Comparison of ENCODE assay signal across 25 cellular contexts in the genomic region with DNA sequence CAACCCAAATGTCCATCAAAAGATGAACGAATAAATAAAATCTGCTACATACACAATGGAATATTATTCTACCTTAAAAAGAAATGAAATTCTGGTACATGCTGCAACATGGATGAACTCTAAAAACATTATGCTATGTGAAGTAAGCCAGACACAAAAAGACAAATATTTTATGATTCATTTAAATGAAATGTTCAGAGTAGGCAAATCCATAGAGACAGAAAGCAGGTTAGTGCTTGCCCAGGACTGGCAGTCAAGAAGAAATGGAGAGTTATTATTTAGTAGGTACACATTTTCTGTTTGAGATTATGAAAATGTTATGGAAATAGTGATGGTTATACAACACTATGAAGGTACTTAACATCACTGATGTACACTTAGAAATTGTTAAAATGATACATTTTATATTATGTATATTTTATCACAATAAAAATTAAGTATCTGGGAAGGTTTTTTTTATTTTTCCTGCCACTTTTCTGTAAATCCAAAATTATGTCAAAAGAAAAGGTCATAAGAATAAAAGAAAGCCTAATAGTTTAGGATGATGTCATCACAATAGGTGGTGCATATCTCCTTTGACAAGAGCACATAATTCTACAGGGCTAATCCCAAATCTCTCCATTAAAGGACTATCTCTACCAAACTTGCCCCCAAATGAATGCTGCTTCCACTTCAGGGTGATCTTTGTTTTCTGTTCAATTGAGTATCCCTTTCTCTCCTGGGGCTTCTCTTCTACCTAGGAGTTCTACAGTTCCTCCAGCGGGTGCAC. TPM values are rescaled to one million over a fixed set of nuclear protein-coding genes. Genes with fewer than 3 reads are reported as not detected.
DNase-seq lines count a peak whose midpoint lies in the region; TF ChIP-seq lines count a peak whose summit lies in the region.
"Had no signal": no experiment of that assay in that cellular context is flagged by ENCODE, and none has a peak within 500 bp of the region (broad histone marks: within the 10 kb centered on the region; RNA-seq: fewer than 3 reads in every experiment).

No MANE protein-coding gene starts in this region.

- no peaks in the 10 kb centered on the region for H3K79me2 ChIP-seq in smooth muscle cell (ENCODE audit: low read depth)

- H3F3A ChIP-seq in smooth muscle cell (ENCODE audit: low read depth) = no peaks in the 10 kb centered on the region

- no peak for TF ChIP-seq CTCF in esophagus squamous epithelium (IDR thresholded peaks at IDR 0.05)
- TF ChIP-seq CTCF in vagina (IDR thresholded peaks at IDR 0.05) = no peak
- no peak for TF ChIP-seq CTCF in smooth muscle cell (IDR thresholded peaks at IDR 0.05; ENCODE audit: borderline replicate concordance, insufficient read depth, poor library complexity, severe bottlenecking)

- no peaks in the 10 kb centered on the region for H4K20me1 ChIP-seq in BLaER1
- H4K20me1 ChIP-seq in smooth muscle cell (ENCODE audit: low read depth) = no peaks in the 10 kb centered on the region

- TF ChIP-seq POLR2A in esophagus squamous epithelium (IDR thresholded peaks at IDR 0.05) (no peak), vagina (IDR thresholded peaks at IDR 0.05) (no peak)

- H3K4me3 ChIP-seq in BLaER1 (no peak overlapping the region), esophagus squamous epithelium (no peak overlapping the region), vagina (no peak overlapping the region), smooth muscle cell (no peak overlapping the region)
- H3K4me3 ChIP-seq: SK-N-MC had no signal

- no peaks in the 10 kb centered on the region for H3K36me3 ChIP-seq in BLaER1
- H3K36me3 ChIP-seq in esophagus squamous epithelium = no peaks in the 10 kb centered on the region
- no peaks in the 10 kb centered on the region for H3K36me3 ChIP-seq in vagina
- no peaks in the 10 kb centered on the region for H3K36me3 ChIP-seq in smooth muscle cell (ENCODE audit: low read depth)

- no peak overlapping the region for H3K27ac ChIP-seq in BLaER1
- H3K27ac ChIP-seq in esophagus squamous epithelium = peak overlapping the region in 3 of 4 donors; percentile 14 to 50 (median 35)
- no peak overlapping the region for H3K27ac ChIP-seq in vagina
- H3K27ac ChIP-seq in smooth muscle cell (ENCODE audit: low read depth) = no peak overlapping the region
- H3K27ac ChIP-seq: HL-60, KMS-11, SK-N-MC had no signal

- H2AFZ ChIP-seq in smooth muscle cell (ENCODE audit: low read depth) = no peak overlapping the region

- DNase-seq in HPDE6-E6E7 (ENCODE audit: extremely low spot score) (peak; percentile 10), amniotic epithelial cell (ENCODE audit: low read depth) (peak; percentile 47), esophagus squamous epithelium (lab: John Stamatoyannopoulos, UW) (no peak), vagina (ENCODE audit: extremely low spot score in 2 of 2) (no peak), smooth muscle cell (lab: John Stamatoyannopoulos, UW; ENCODE audit: unreplicated experiment) (no peak), SKM-1 (lab: John Stamatoyannopoulos, UW; ENCODE audit: unreplicated experiment) (no peak)
- no peak for DNase-seq in activated naive CD4-positive, alpha-beta T cell (lab: John Stamatoyannopoulos, UW)
- DNase-seq: AML-193, H7, NCI-H1417, NCI-H1694 treated with DMSO at 0.1 percent for 48 hours, NCI-H2081 treated with DMSO at 0.1 percent for 48 hours, NCI-H2171 treated with DMSO at 0.1 percent for 48 hours, NCI-H524 treated with DMSO at 0.1 percent for 48 hours, PC-3, SHP77 treated with DMSO at 0.1 percent for 48 hours had no signal

- intact Hi-C loops in esophagus squamous epithelium (cut with DNase I) = no loop called here
- intact Hi-C loops in vagina (cut with DNase I) = no loop called here

- H3K4me1 ChIP-seq in BLaER1 (peaks cover 27% of the 10 kb centered on the region), esophagus squamous epithelium (peaks cover 0 to 17% (median 3%) of the 10 kb centered on the region in 3 donors), vagina (no peaks in the 10 kb centered on the region), smooth muscle cell (ENCODE audit: low read depth) (no peaks in the 10 kb centered on the region)

- H3K9me3 ChIP-seq in BLaER1 = peaks cover 1% of the 10 kb centered on the region; the same call in 1 of the 2 replicates
- no peaks in the 10 kb centered on the region for H3K9me3 ChIP-seq in esophagus squamous epithelium
- no peaks in the 10 kb centered on the region for H3K9me3 ChIP-seq in vagina
- H3K9me3 ChIP-seq in smooth muscle cell (replicated peaks; ENCODE audit: low read depth) = no peaks in the 10 kb centered on the region

- WGBS in esophagus squamous epithelium, 2 donors = 65 to 74% methylated on average over 2 of the region's 2 CpGs
- 68% methylated on average over 2 of the region's 2 CpGs for WGBS in smooth muscle cell (ENCODE audit: low lambda C conversion rate)

- H3K27me3 ChIP-seq in BLaER1 = no peaks in the 10 kb centered on the region
- H3K27me3 ChIP-seq in esophagus squamous epithelium = no peaks in the 10 kb centered on the region
- no peaks in the 10 kb centered on the region for H3K27me3 ChIP-seq in vagina
- no peaks in the 10 kb centered on the region for H3K27me3 ChIP-seq in smooth muscle cell (ENCODE audit: low read depth)

- H3K9ac ChIP-seq in BLaER1 (no peak overlapping the region), smooth muscle cell (ENCODE audit: low read depth) (no peak overlapping the region)
- H3K9ac ChIP-seq: KMS-11 had no signal

- peak overlapping the region; percentile 46 for H3K4me2 ChIP-seq in BLaER1
- no peak overlapping the region for H3K4me2 ChIP-seq in smooth muscle cell
- H3K4me2 ChIP-seq: KMS-11 had no signal

RNA-seq across cellular contexts. Expression of gene FCER1A, which starts 40.2 kb away (rescaled TPM):
- total RNA-seq in esophagus squamous epithelium (10 to 100 TPM in 2 of 4 donors, 1 to 10 TPM in 1, not detected in 1; 4.7 to 21.4 (median 11.9) TPM), vagina (3.2 TPM), smooth muscle cell (not detected in 2 replicates)
- not detected in 2 replicates for polyA plus RNA-seq in smooth muscle cell
- total RNA-seq: A172, H7, HT1080, M059J, PC-3, RPMI7951 had no signal
- polyA plus RNA-seq: AG04450 had no signal

RNA-seq across cellular contexts. Expression of gene ACKR1, which starts 57.2 kb away (rescaled TPM):
- total RNA-seq in esophagus squamous epithelium = 10 to 100 TPM in 3 of 4 donors, 1 to 10 TPM in 1; 2.2 to 67.9 (median 33.7) TPM
- 102 TPM for total RNA-seq in vagina
- 0.04 TPM in 1 of 2 replicates, not detected in the other for total RNA-seq in smooth muscle cell
- polyA plus RNA-seq in smooth muscle cell = 0.25 TPM in 1 of 2 replicates, not detected in the other
- total RNA-seq: A172, H7, HT1080, M059J, PC-3, RPMI7951 had no signal
- polyA plus RNA-seq: AG04450 had no signal

Comparison
In these comparisons a context has a peak if more than half of its experiments do, and no peak if none do; other contexts are left out.
1. H3K27ac ChIP-seq: peak in esophagus squamous epithelium (3 of 4); none in BLaER1 (single experiment), vagina (single experiment) and smooth muscle cell (single experiment).
2. DNase-seq: peak in HPDE6-E6E7 (single experiment) and amniotic epithelial cell (single experiment); none in esophagus squamous epithelium (single experiment), vagina (0 of 2), smooth muscle cell (single experiment), SKM-1 (single experiment) and activated naive CD4-positive, alpha-beta T cell (0 of 4).